27 cellular contexts compared by ENCODE assay signal in the genomic region with DNA sequence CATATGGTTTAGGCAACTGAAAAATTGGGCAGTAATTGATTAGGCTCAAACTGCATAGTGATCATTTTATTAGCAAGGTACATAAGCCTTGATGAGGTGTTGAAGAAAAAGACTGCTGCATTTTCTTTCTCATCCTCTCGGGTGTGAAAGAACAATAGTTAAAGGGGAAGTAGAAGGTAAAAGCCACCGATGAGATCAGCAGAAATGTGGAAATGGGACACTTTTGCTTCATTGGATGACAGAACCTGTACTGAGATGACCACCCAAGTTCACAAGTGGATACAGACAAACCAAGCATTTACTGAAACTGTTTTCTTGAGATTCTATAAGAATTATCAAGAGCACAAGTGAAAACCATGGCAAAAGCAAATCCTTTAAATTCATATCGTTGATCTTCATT.
A peak's percentile ranks its signal among the peaks of the same experiment; 100 is the strongest.
DNase-seq lines count a peak whose midpoint lies in the region; ATAC-seq and TF ChIP-seq lines count a peak whose summit lies in the region.
"Had no signal": no experiment of that assay in that cellular context is flagged by ENCODE, and none has a peak within 500 bp of the region (broad histone marks: within the 10 kb centered on the region; RNA-seq: fewer than 3 reads in every experiment).

No MANE protein-coding gene starts in this region.

- POLR2A ChIA-PET in SK-N-SH (lab: Yijun Ruan, JAX), result no interaction called here

- H3K9ac ChIP-seq in SK-N-SH (no peak overlapping the region), adipocyte (ENCODE audit: low read length) (peak overlapping the region; percentile 40), parathyroid adenoma (no peak overlapping the region)

- CTCF ChIA-PET in SK-N-SH (lab: Yijun Ruan, JAX), result no interaction called here

- TF ChIP-seq RAD21 in SK-N-SH (IDR thresholded peaks at IDR 0.05; ENCODE audit: low read length), result no peak

- in situ Hi-C loops in transverse colon (cut with MboI; ENCODE audit: low pct_ligation_motif_present in 1 of 4, low pct_unique_long_range_greater_than_20kb in 1 of 4, low sequenced_read_pairs in 3 of 4), result no loop called here

- intact Hi-C loops in transverse colon (cut with DNase I; ENCODE audit: low total_unique reads), result no loop called here

- TF ChIP-seq CTCF in SK-N-SH (IDR thresholded peaks at IDR 0.05), result no peak
- no peak for TF ChIP-seq CTCF in parathyroid adenoma (IDR thresholded peaks at IDR 0.05)
- no peak for TF ChIP-seq CTCF in transverse colon (IDR thresholded peaks at IDR 0.05)

- H3K4me1 ChIP-seq in SK-N-SH (ENCODE audit: control insufficient read depth in 1 of 2, insufficient read depth in 2 of 2, low read depth in 1 of 2, low read length in 1 of 2) (peaks cover 0 to 3% of the 10 kb centered on the region in 2 experiments; a peak in 1 of 4 replicates), adipocyte (ENCODE audit: control insufficient read depth, insufficient read depth, low read length) (peaks cover 16% of the 10 kb centered on the region), parathyroid adenoma (no peaks in the 10 kb centered on the region), transverse colon (no peaks in the 10 kb centered on the region)
- H3K4me1 ChIP-seq: lower lobe of right lung had no signal

- H3K79me2 ChIP-seq in SK-N-SH (ENCODE audit: insufficient read depth) (no peaks in the 10 kb centered on the region), parathyroid adenoma (no peaks in the 10 kb centered on the region)

- no peak for TF ChIP-seq POLR2A in transverse colon (IDR thresholded peaks at IDR 0.05)

- 0 out of 2 replicates have a peak overlapping the region, but pooled peaks have one; percentile 7 for H2AFZ ChIP-seq in SK-N-SH (ENCODE audit: low read depth)
- no peak overlapping the region for H2AFZ ChIP-seq in parathyroid adenoma

- H3K9me2 ChIP-seq in SK-N-SH, result no peaks in the 10 kb centered on the region

- H3K36me3 ChIP-seq in SK-N-SH (replicated peaks in 1 of 2; ENCODE audit: control insufficient read depth in 1 of 2, insufficient read depth in 2 of 2, low read length in 1 of 2) (no peaks in the 10 kb centered on the region), adipocyte (ENCODE audit: control insufficient read depth, insufficient read depth, low read length, severe bottlenecking) (no peaks in the 10 kb centered on the region), parathyroid adenoma (ENCODE audit: control insufficient read depth, insufficient read depth, low read length) (no peaks in the 10 kb centered on the region), transverse colon (no peaks in the 10 kb centered on the region)
- H3K36me3 ChIP-seq: lower lobe of right lung, right lobe of liver, thyroid gland had no signal

- TF ChIP-seq EP300 in SK-N-SH (IDR thresholded peaks at IDR 0.05; ENCODE audit: borderline replicate concordance in 1 of 2, low read depth in 1 of 2, low read length in 1 of 2), result no peak
- TF ChIP-seq EP300 in transverse colon (IDR thresholded peaks at IDR 0.05; ENCODE audit: low read depth), result no peak

- ATAC-seq in SK-N-SH treated with all-trans-retinoic acid at 6 μM for 48 hours, result no peak
- ATAC-seq: activated CD4-positive, CD25-positive, alpha-beta regulatory T cell treated with anti-CD3 and anti-CD28 coated beads, Interleukin-2, amount 50 U/mL, for 24 hours; stimulated activated effector memory CD8-positive, alpha-beta T cell treated with anti-CD3 and anti-CD28 coated beads, Interleukin-12 subunit alpha, Interleukin-12 subunit beta, amount 100 ng/mL, for 72 hours had no signal

- 80% methylated on average over 3 of the region's 3 CpGs for WGBS in SK-N-SH (ENCODE audit: low lambda C conversion rate)
- WGBS in transverse colon (ENCODE audit: low coverage in 1 of 2), 2 donors, result 41 to 53% methylated on average over 3 of the region's 3 CpGs

- H3F3A ChIP-seq in SK-N-SH (replicated peaks; ENCODE audit: insufficient read depth), result no peaks in the 10 kb centered on the region

- no peak overlapping the region for H3K4me3 ChIP-seq in SK-N-SH (ENCODE audit: low read depth in 2 of 2, low read length in 1 of 2)
- peak overlapping the region; percentile 27 for H3K4me3 ChIP-seq in adipocyte (ENCODE audit: low read length)
- H3K4me3 ChIP-seq in parathyroid adenoma (ENCODE audit: low read depth, low read length), result no peak overlapping the region
- no peak overlapping the region for H3K4me3 ChIP-seq in transverse colon
- H3K4me3 ChIP-seq: lower lobe of right lung, right lobe of liver, thyroid gland had no signal

- H3K9me3 ChIP-seq in SK-N-SH, result no peaks in the 10 kb centered on the region
- no peaks in the 10 kb centered on the region for H3K9me3 ChIP-seq in adipocyte (ENCODE audit: control insufficient read depth, low read length)
- H3K9me3 ChIP-seq in parathyroid adenoma (ENCODE audit: control insufficient read depth, low read length), result no peaks in the 10 kb centered on the region
- peaks cover 4 to 6% of the 10 kb centered on the region in 2 donors for H3K9me3 ChIP-seq in transverse colon
- H3K9me3 ChIP-seq: right lobe of liver, thyroid gland had no signal

- H3K27ac ChIP-seq in SK-N-SH (ENCODE audit: low read depth in 2 of 2, low read length in 1 of 2) (no peak overlapping the region), parathyroid adenoma (peak overlapping the region; percentile 57), transverse colon (peak overlapping the region in 3 of 4 donors; percentile 8 to 41 (median 29))
- H3K27ac ChIP-seq: lower lobe of right lung, right lobe of liver, thyroid gland had no signal

- H3K27me3 ChIP-seq in SK-N-SH (ENCODE audit: insufficient read depth) (no peaks in the 10 kb centered on the region), adipocyte (replicated peaks; ENCODE audit: control insufficient read depth, insufficient read depth, low read length) (no peaks in the 10 kb centered on the region), parathyroid adenoma (ENCODE audit: control insufficient read depth, insufficient read depth, low read length) (no peaks in the 10 kb centered on the region), transverse colon (no peaks in the 10 kb centered on the region)
- H3K27me3 ChIP-seq: right lobe of liver, thyroid gland had no signal

- no peak for DNase-seq in SK-N-SH
- no peak for DNase-seq in adipocyte (ENCODE audit: low read depth)
- no peak for DNase-seq in transverse colon
- no peak for DNase-seq in SIG-M5 treated with dmso at 0.1 percent for 504 hours (lab: John Stamatoyannopoulos, UW; ENCODE audit: unreplicated experiment)
- DNase-seq in glomerular visceral epithelial cell (ENCODE audit: extremely low spot score), result no peak
- DNase-seq in ecto neural progenitor cell (ENCODE audit: low spot score), result no peak
- DNase-seq: 8988T; activated naive CD4-positive, alpha-beta T cell treated with Interleukin-2 at 50 U/mL for 16 hours; activated T-cell treated with anti-CD3 and anti-CD28 coated beads, Interleukin-2, amount 50 U/mL, for 24 hours; anterior cingulate cortex; cerebellar nuclear complex; COR-L47; DMS79 treated with DMSO at 0.1 percent for 48 hours; effector memory CD4-positive, alpha-beta T cell; GOT3; Kasumi-1; lower lobe of right lung; NCI-H510A; occipital lobe; right lobe of liver; RPMI8226; SW 1271; thyroid gland had no signal

- H4K20me1 ChIP-seq in SK-N-SH (ENCODE audit: insufficient read depth), result no peaks in the 10 kb centered on the region

- H3K4me2 ChIP-seq in SK-N-SH (no peak overlapping the region), parathyroid adenoma (ENCODE audit: low read length) (no peak overlapping the region)

TF ChIP-seq in SK-N-SH, 30 proteins besides CTCF, POLR2A, EP300 and RAD21 (continues in another document):
- TF ChIP-seq SIN3A (IDR thresholded peaks at IDR 0.05; ENCODE audit: borderline replicate concordance, low read depth, low read length) (no peak), TCF12 (IDR thresholded peaks at IDR 0.05) (no peak), FOSL2 (IDR thresholded peaks at IDR 0.05; ENCODE audit: borderline replicate concordance, low read depth) (no peak), GABPA (IDR thresholded peaks at IDR 0.05; ENCODE audit: low read depth) (no peak), RCOR1 (IDR thresholded peaks at IDR 0.05; ENCODE audit: low read length) (no peak), GATA2 (CRISPR knock-in tag; IDR thresholded peaks at IDR 0.05) (no peak), ELF1 (IDR thresholded peaks at IDR 0.05) (no peak)
- TF ChIP-seq, protein P1, sequence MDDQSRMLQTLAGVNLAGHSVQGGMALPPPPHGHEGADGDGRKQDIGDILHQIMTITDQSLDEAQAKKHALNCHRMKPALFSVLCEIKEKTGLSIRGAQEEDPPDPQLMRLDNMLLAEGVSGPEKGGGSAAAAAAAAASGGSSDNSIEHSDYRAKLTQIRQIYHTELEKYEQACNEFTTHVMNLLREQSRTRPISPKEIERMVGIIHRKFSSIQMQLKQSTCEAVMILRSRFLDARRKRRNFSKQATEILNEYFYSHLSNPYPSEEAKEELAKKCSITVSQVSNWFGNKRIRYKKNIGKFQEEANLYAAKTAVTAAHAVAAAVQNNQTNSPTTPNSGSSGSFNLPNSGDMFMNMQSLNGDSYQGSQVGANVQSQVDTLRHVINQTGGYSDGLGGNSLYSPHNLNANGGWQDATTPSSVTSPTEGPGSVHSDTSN (IDR thresholded peaks at IDR 0.05), result no peak

TF ChIP-seq in SK-N-SH treated with all-trans-retinoic acid at 6 μM for 48 hours, 23 proteins besides CTCF, POLR2A, EP300 and RAD21 (continues in another document):
- no peak for TF ChIP-seq PPARA (CRISPR knock-in tag; IDR thresholded peaks at IDR 0.05; ENCODE audit: borderline replicate concordance)
- TF ChIP-seq, protein P2, sequence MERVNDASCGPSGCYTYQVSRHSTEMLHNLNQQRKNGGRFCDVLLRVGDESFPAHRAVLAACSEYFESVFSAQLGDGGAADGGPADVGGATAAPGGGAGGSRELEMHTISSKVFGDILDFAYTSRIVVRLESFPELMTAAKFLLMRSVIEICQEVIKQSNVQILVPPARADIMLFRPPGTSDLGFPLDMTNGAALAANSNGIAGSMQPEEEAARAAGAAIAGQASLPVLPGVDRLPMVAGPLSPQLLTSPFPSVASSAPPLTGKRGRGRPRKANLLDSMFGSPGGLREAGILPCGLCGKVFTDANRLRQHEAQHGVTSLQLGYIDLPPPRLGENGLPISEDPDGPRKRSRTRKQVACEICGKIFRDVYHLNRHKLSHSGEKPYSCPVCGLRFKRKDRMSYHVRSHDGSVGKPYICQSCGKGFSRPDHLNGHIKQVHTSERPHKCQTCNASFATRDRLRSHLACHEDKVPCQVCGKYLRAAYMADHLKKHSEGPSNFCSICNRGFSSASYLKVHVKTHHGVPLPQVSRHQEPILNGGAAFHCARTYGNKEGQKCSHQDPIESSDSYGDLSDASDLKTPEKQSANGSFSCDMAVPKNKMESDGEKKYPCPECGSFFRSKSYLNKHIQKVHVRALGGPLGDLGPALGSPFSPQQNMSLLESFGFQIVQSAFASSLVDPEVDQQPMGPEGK (CRISPR knock-in tag; IDR thresholded peaks at IDR 0.05; ENCODE audit: borderline replicate concordance), result no peak

Comparison
In these comparisons a context has a peak if more than half of its experiments do, and no peak if none do; other contexts are left out.
1. H3K27ac ChIP-seq: peak in parathyroid adenoma (single experiment) and transverse colon (3 of 4); none in SK-N-SH (0 of 2).